34 cellular contexts compared by ENCODE assay signal in genomic region chr2:128940378-128940777, GRCh38.
"Had no signal": no experiment of that assay in that cellular context is flagged by ENCODE, and none has a peak within 500 bp of the region (broad histone marks: within the 10 kb centered on the region; RNA-seq: fewer than 3 reads in every experiment).

No MANE protein-coding gene starts in this region.

- H3K9me3 ChIP-seq: MG63 had no signal

- H3K4me3 ChIP-seq: MG63 had no signal

- DNase-seq: Karpas-422, Kasumi-1, MG63, MM.1S, MV-4-11, NCI-H1048, NCI-H1092, NCI-H1092 treated with DMSO at 0.1 percent for 48 hours, NCI-H1105, NCI-H1105 treated with DMSO at 0.1 percent for 48 hours, NCI-H1417, NCI-H1417 treated with DMSO at 0.1 percent for 48 hours, NCI-H1436, NCI-H1436 treated with DMSO at 0.1 percent for 48 hours, NCI-H146, NCI-H1694, NCI-H1694 treated with DMSO at 0.1 percent for 48 hours, NCI-H187, NCI-H187 treated with DMSO at 0.1 percent for 48 hours, NCI-H1930, NCI-H2029, NCI-H2029 treated with DMSO at 0.1 percent for 48 hours, NCI-H2081, NCI-H2081 treated with DMSO at 0.1 percent for 48 hours, NCI-H2107, NCI-H2171, NCI-H2171 treated with DMSO at 0.1 percent for 48 hours, NCI-H2227 treated with DMSO at 0.1 percent for 48 hours, NCI-H226, NCI-H345, NCI-H446, NCI-H446 treated with DMSO at 0.1 percent for 48 hours, NCI-H510A, NCI-H510A treated with DMSO at 0.1 percent for 48 hours had no signal

- H3K27me3 ChIP-seq: MG63 had no signal

- H3K36me3 ChIP-seq: MG63 had no signal
